Comparison of ENCODE assay signal across 8 cellular contexts in genomic region chrX:152915541-152916241, GRCh38. TPM values are rescaled to one million over a fixed set of nuclear protein-coding genes. Genes with fewer than 3 reads are reported as not detected.
DNase-seq lines count a peak whose midpoint lies in the region; ATAC-seq and TF ChIP-seq lines count a peak whose summit lies in the region.

No MANE protein-coding gene starts in this region.

- POLR2A ChIA-PET in HEK293 (lab: Yijun Ruan, JAX) = no interaction called here

- peak; percentile 74 for TF ChIP-seq CTCF in GM12874 (IDR thresholded peaks at IDR 0.05; ENCODE audit: insufficient read depth, low read depth, low read length)
- TF ChIP-seq CTCF in HEK293 (tag by site-specific recombination; IDR thresholded peaks at IDR 0.05) = peak; percentile 47
- peak in 1 of 2 donors; percentile 29 for TF ChIP-seq CTCF in left lung (IDR thresholded peaks at IDR 0.05)

- no peaks in the 10 kb centered on the region for H3K79me2 ChIP-seq in ACC112 (ENCODE audit: control insufficient read depth, insufficient read depth, low read length, unreplicated experiment)

- H3K4me3 ChIP-seq in ACC112 (ENCODE audit: low read depth, low read length) (no peak overlapping the region), HEK293 (ENCODE audit: low read depth, low read length) (no peak overlapping the region), MG63 (no peak overlapping the region), left lung (no peak overlapping the region)

- no peak overlapping the region for H2AFZ ChIP-seq in ACC112 (ENCODE audit: low read length, unreplicated experiment)

- H3K9me3 ChIP-seq in HEK293 (ENCODE audit: control insufficient read depth, insufficient read depth, low read depth, low read length) = no peaks in the 10 kb centered on the region
- H3K9me3 ChIP-seq in MG63 = no peaks in the 10 kb centered on the region
- H3K9me3 ChIP-seq in left lung = no peaks in the 10 kb centered on the region

- peak; percentile 67 for ATAC-seq in left lung

- peaks cover 9% of the 10 kb centered on the region for H3K4me1 ChIP-seq in ACC112 (ENCODE audit: control insufficient read depth, insufficient read depth, low read length, unreplicated experiment)
- H3K4me1 ChIP-seq in HEK293 (ENCODE audit: control insufficient read depth, insufficient read depth, low read length) = no peaks in the 10 kb centered on the region
- no peaks in the 10 kb centered on the region for H3K4me1 ChIP-seq in left lung

- CTCF ChIA-PET in HEK293 (lab: Yijun Ruan, JAX) = interaction anchor here (0.8 to 3.8 kb wide), 6 partner anchors 9 to 74 kb away, joined by 3 to 26 read pairs (median 4); no protein-coding TSS in a partner anchor

- H3K27ac ChIP-seq in ACC112 (ENCODE audit: low read depth, low read length) (peak overlapping the region; percentile 22; the same call in 1 of the 2 replicates), HEK293 (ENCODE audit: extremely low read depth, low read depth, low read length) (no peak overlapping the region), left lung (no peak overlapping the region)

- intact Hi-C loops in left lung (cut with DNase I) = no loop called here

- DNase-seq in MG63 (peak; percentile 45), amniotic epithelial cell (ENCODE audit: low read depth) (peak; percentile 33), left lung (no peak), mesenteric fat pad (ENCODE audit: low spot score) (no peak), T-helper 9 cell (no peak)

- no peaks in the 10 kb centered on the region for H3K27me3 ChIP-seq in ACC112 (ENCODE audit: insufficient read depth, low read length)
- H3K27me3 ChIP-seq in MG63 = no peaks in the 10 kb centered on the region
- H3K27me3 ChIP-seq in left lung = no peaks in the 10 kb centered on the region

- H3K36me3 ChIP-seq in ACC112 (ENCODE audit: insufficient read depth, low read length) (no peaks in the 10 kb centered on the region), HEK293 (ENCODE audit: control insufficient read depth in 2 of 2, insufficient read depth in 1 of 2, low read length in 2 of 2) (no peaks in the 10 kb centered on the region), MG63 (no peaks in the 10 kb centered on the region), left lung (no peaks in the 10 kb centered on the region)

TF ChIP-seq in HEK293, 187 proteins besides CTCF, POLR2A, EP300 and RAD21:
- TF ChIP-seq ZNF792 (tag by site-specific recombination; IDR thresholded peaks at IDR 0.05) = no peak
- no peak for TF ChIP-seq ZNF664 (tag by site-specific recombination; IDR thresholded peaks at IDR 0.05)
- no peak for TF ChIP-seq ZNF548 (tag by site-specific recombination; IDR thresholded peaks at IDR 0.05)
- peak; percentile 32; the same call in 1 of the 2 replicates for TF ChIP-seq ZNF654 (tag by site-specific recombination; IDR thresholded peaks at IDR 0.05; ENCODE audit: low read depth)
- no peak for TF ChIP-seq SCRT2 (tag by site-specific recombination; IDR thresholded peaks at IDR 0.05)
- TF ChIP-seq ZNF335 (tag by site-specific recombination; conservative IDR thresholded peaks at IDR 0.05) = peak; percentile 36; the same call in 1 of the 2 replicates
- TF ChIP-seq SETDB1 (IDR thresholded peaks at IDR 0.05; ENCODE audit: insufficient read length, low read length) = no peak
- TF ChIP-seq PRDM10 (tag by site-specific recombination; IDR thresholded peaks at IDR 0.05) = no peak
- no peak for TF ChIP-seq PRDM4 (tag by site-specific recombination; IDR thresholded peaks at IDR 0.05)
- TF ChIP-seq GLIS2 (tag by site-specific recombination; IDR thresholded peaks at IDR 0.05) = no peak
- peak; percentile 98 for TF ChIP-seq ZIC2 (tag by site-specific recombination; IDR thresholded peaks at IDR 0.05)
- no peak for TF ChIP-seq ZNF433 (tag by site-specific recombination; IDR thresholded peaks at IDR 0.05; ENCODE audit: low read depth)
- no peak for TF ChIP-seq KLF10 (tag by site-specific recombination; IDR thresholded peaks at IDR 0.05)
- peak; percentile 16; the same call in 1 of the 2 replicates for TF ChIP-seq GLIS1 (tag by site-specific recombination; IDR thresholded peaks at IDR 0.05)
- TF ChIP-seq, protein P1, sequence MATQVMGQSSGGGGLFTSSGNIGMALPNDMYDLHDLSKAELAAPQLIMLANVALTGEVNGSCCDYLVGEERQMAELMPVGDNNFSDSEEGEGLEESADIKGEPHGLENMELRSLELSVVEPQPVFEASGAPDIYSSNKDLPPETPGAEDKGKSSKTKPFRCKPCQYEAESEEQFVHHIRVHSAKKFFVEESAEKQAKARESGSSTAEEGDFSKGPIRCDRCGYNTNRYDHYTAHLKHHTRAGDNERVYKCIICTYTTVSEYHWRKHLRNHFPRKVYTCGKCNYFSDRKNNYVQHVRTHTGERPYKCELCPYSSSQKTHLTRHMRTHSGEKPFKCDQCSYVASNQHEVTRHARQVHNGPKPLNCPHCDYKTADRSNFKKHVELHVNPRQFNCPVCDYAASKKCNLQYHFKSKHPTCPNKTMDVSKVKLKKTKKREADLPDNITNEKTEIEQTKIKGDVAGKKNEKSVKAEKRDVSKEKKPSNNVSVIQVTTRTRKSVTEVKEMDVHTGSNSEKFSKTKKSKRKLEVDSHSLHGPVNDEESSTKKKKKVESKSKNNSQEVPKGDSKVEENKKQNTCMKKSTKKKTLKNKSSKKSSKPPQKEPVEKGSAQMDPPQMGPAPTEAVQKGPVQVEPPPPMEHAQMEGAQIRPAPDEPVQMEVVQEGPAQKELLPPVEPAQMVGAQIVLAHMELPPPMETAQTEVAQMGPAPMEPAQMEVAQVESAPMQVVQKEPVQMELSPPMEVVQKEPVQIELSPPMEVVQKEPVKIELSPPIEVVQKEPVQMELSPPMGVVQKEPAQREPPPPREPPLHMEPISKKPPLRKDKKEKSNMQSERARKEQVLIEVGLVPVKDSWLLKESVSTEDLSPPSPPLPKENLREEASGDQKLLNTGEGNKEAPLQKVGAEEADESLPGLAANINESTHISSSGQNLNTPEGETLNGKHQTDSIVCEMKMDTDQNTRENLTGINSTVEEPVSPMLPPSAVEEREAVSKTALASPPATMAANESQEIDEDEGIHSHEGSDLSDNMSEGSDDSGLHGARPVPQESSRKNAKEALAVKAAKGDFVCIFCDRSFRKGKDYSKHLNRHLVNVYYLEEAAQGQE (tag by site-specific recombination; IDR thresholded peaks at IDR 0.05) = no peak
- no peak for TF ChIP-seq ZNF341 (tag by site-specific recombination; IDR thresholded peaks at IDR 0.05; ENCODE audit: low read depth)
- no peak for TF ChIP-seq ZNF211 (tag by site-specific recombination; IDR thresholded peaks at IDR 0.05; ENCODE audit: low read depth)
TF ChIP-seq in HEK293: peak in this region for 4.

RNA-seq across cellular contexts. Expression of gene ZNF185, which starts 17.8 kb away (rescaled TPM):
- 0.63 and 2.4 TPM in 2 replicates for total RNA-seq in MG63 (2014; rRNA removed; shearing (Covaris generic); ENCODE audit: low replicate concordance)
- total RNA-seq in left lung (10 to 100 TPM; 11.5 to 22.0 TPM), mesenteric fat pad (6.3 TPM)

Comparison
In these comparisons a context has a peak if more than half of its experiments do, and no peak if none do; other contexts are left out.
1. DNase-seq: peak in MG63 (single experiment) and amniotic epithelial cell (single experiment); none in left lung (0 of 2), mesenteric fat pad (single experiment) and T-helper 9 cell (single experiment).